ENCODE assay signal across 14 cellular contexts in the genomic region with DNA sequence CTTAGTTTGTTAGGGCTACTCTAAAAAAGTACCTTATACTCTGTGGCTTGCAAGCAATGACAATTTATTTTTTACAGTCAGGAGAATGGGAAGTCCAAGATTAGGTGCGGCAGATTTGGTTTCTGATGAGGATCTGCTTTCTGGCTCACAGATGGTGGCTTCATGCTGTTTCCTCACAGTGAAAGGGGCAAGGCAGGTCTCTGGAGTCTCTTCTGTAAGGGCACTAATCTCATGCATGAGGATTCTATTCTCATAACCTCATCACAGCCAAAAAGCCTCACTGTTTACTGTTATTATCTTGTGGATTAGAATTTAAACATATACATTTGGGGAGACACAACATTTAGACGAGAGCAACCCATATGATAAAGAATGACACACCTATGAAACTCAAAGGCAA.
DNase-seq lines count a peak whose midpoint lies in the region; ATAC-seq and TF ChIP-seq lines count a peak whose summit lies in the region.
"Had no signal": no experiment of that assay in that cellular context is flagged by ENCODE, and none has a peak within 500 bp of the region (broad histone marks: within the 10 kb centered on the region; RNA-seq: fewer than 3 reads in every experiment).

No MANE protein-coding gene starts in this region.

- H3K4ac ChIP-seq in IMR-90 (ENCODE audit: low read depth, low read length), result no peak overlapping the region

- ATAC-seq in IMR-90 (ENCODE audit: low read depth) (no peak), HG03039 (IDR thresholded peaks at IDR 0.05; ENCODE audit: unreplicated experiment) (no peak)
- ATAC-seq: K562 had no signal

- dilution Hi-C loops in IMR-90 (cut with HindIII; ENCODE audit: low sequenced_read_pairs, unreplicated experiment), result no loop called here

- H3K36me3 ChIP-seq in IMR-90 (ENCODE audit: control insufficient read depth, insufficient read depth, low read length), result no peaks in the 10 kb centered on the region
- H3K36me3 ChIP-seq in PC-9 (ENCODE audit: low read depth), result no peaks in the 10 kb centered on the region
- H3K36me3 ChIP-seq: BLaER1 treated with 17β-estradiol and CSF1 and Interleukin-3, amounts not matched to agents 10 nM and 100 nM had no signal

- no peak overlapping the region for H2AFZ ChIP-seq in IMR-90 (replicated peaks; ENCODE audit: low read length, poor library complexity)
- no peak overlapping the region for H2AFZ ChIP-seq in PC-9

- H3K4me3 ChIP-seq in IMR-90 (ENCODE audit: insufficient read depth, low read depth, low read length) (no peak overlapping the region), PC-9 (no peak overlapping the region)
- H3K4me3 ChIP-seq: BLaER1 treated with 17β-estradiol and CSF1 and Interleukin-3, amounts not matched to agents 10 nM and 100 nM; K562 had no signal

- H3K9me3 ChIP-seq in IMR-90 (ENCODE audit: control insufficient read depth, insufficient read depth, low read length), result no peaks in the 10 kb centered on the region
- no peaks in the 10 kb centered on the region for H3K9me3 ChIP-seq in PC-9 (ENCODE audit: insufficient read depth, low read depth)
- H3K9me3 ChIP-seq: BLaER1 treated with 17β-estradiol and CSF1 and Interleukin-3, amounts not matched to agents 10 nM and 100 nM had no signal

- no peak overlapping the region for H3K23ac ChIP-seq in IMR-90 (ENCODE audit: low read depth, low read length)

- POLR2A ChIA-PET in IMR-90 (lab: Charles Lee; ENCODE audit: unreplicated experiment), result no interaction called here
- POLR2A ChIA-PET in PC-9 (lab: Charles Lee; ENCODE audit: unreplicated experiment), result no interaction called here

- no CpG with 5 or more reads among the region's 2 CpGs for WGBS in IMR-90 (ENCODE audit: extremely low coverage in 2 of 2, insufficient read length in 1 of 2), 2 experiments

- H2BK5ac ChIP-seq in IMR-90 (ENCODE audit: low read depth, low read length, poor library complexity, severe bottlenecking), result no peak overlapping the region

- no peak overlapping the region for H2BK20ac ChIP-seq in IMR-90 (ENCODE audit: low read depth, low read length)

- H3K4me2 ChIP-seq in IMR-90 (ENCODE audit: low read depth, low read length) (no peak overlapping the region), PC-9 (no peak overlapping the region)
- H3K4me2 ChIP-seq: BLaER1 treated with 17β-estradiol and CSF1 and Interleukin-3, amounts not matched to agents 10 nM and 100 nM had no signal

- no peak overlapping the region for H2AK9ac ChIP-seq in IMR-90 (replicated peaks; ENCODE audit: low read depth, low read length, poor library complexity)

- intact Hi-C loops in IMR-90 (cut with micrococcal nuclease), result no loop called here
- intact Hi-C loops in PC-9 (cut with micrococcal nuclease; ENCODE audit: unreplicated experiment), result no loop called here

- TF ChIP-seq POLR2A in IMR-90 (IDR thresholded peaks at IDR 0.05; ENCODE audit: low read depth, low read length), result no peak

- in situ Hi-C loops in IMR-90 (cut with MboI; ENCODE audit: low sequenced_read_pairs), result no loop called here

- H3F3A ChIP-seq in PC-9 (ENCODE audit: insufficient read depth, low read depth), result no peaks in the 10 kb centered on the region

- H3K4me1 ChIP-seq in IMR-90 (ENCODE audit: control insufficient read depth, insufficient read depth, low read length) (no peaks in the 10 kb centered on the region), PC-9 (replicated peaks; ENCODE audit: insufficient read depth) (no peaks in the 10 kb centered on the region)
- H3K4me1 ChIP-seq: BLaER1 treated with 17β-estradiol and CSF1 and Interleukin-3, amounts not matched to agents 10 nM and 100 nM had no signal

- H4K20me1 ChIP-seq in IMR-90 (ENCODE audit: insufficient read depth, low read length) (no peaks in the 10 kb centered on the region), PC-9 (ENCODE audit: insufficient read depth) (no peaks in the 10 kb centered on the region)
- H4K20me1 ChIP-seq: BLaER1 treated with 17β-estradiol and CSF1 and Interleukin-3, amounts not matched to agents 10 nM and 100 nM had no signal

- TF ChIP-seq RAD21 in IMR-90 (IDR thresholded peaks at IDR 0.05; ENCODE audit: low read length), result no peak

- H3K9ac ChIP-seq in IMR-90 (ENCODE audit: low read depth, low read length), result no peak overlapping the region
- H3K9ac ChIP-seq: BLaER1 treated with 17β-estradiol and CSF1 and Interleukin-3, amounts not matched to agents 10 nM and 100 nM had no signal

- H2BK15ac ChIP-seq in IMR-90 (ENCODE audit: low read depth, low read length), result no peak overlapping the region

- H3K18ac ChIP-seq in IMR-90 (ENCODE audit: low read depth, low read length), result peak overlapping the region; percentile 59; the same call in 1 of the 2 replicates

- H3K79me1 ChIP-seq in IMR-90 (ENCODE audit: low read depth in 1 of 2, low read length in 2 of 2), result no peaks in the 10 kb centered on the region

- no TSS peak for BruUV-seq in IMR-90 (replicated peaks; lab: Mats Ljungman, UMichigan)
- no TSS peak for BruUV-seq in PC-9 (replicated peaks; lab: Mats Ljungman, UMichigan)

- no peak overlapping the region for H3K56ac ChIP-seq in IMR-90 (ENCODE audit: extremely low read depth, insufficient read depth, low read length)

- no peaks in the 10 kb centered on the region for H3K9me2 ChIP-seq in PC-9 (ENCODE audit: insufficient read depth)

- no peak overlapping the region for H4K5ac ChIP-seq in IMR-90 (ENCODE audit: low read depth, low read length)

- H3K14ac ChIP-seq in IMR-90 (replicated peaks; ENCODE audit: low read depth, low read length), result no peak overlapping the region

- H3K27me3 ChIP-seq in IMR-90 (ENCODE audit: control insufficient read depth, insufficient read depth, low read length) (no peaks in the 10 kb centered on the region), PC-9 (ENCODE audit: insufficient read depth, low read depth) (no peaks in the 10 kb centered on the region)
- H3K27me3 ChIP-seq: BLaER1 treated with 17β-estradiol and CSF1 and Interleukin-3, amounts not matched to agents 10 nM and 100 nM had no signal

- TF ChIP-seq CTCF in IMR-90 (conservative IDR thresholded peaks at IDR 0.05; ENCODE audit: low read depth, low read length), result no peak
- TF ChIP-seq CTCF in PC-9 (conservative IDR thresholded peaks at IDR 0.05), result no peak

- no peak overlapping the region for H4K8ac ChIP-seq in IMR-90 (ENCODE audit: low read depth in 2 of 2, low read length in 2 of 2)

- H3K9me1 ChIP-seq in IMR-90 (ENCODE audit: insufficient read depth, low read length), result no peaks in the 10 kb centered on the region

- no peak overlapping the region for H2AK5ac ChIP-seq in IMR-90 (ENCODE audit: low read depth, low read length)

- H3K27ac ChIP-seq in IMR-90 (ENCODE audit: insufficient read depth, low read length) (no peak overlapping the region), PC-9 (no peak overlapping the region)
- H3K27ac ChIP-seq: BLaER1 treated with 17β-estradiol and CSF1 and Interleukin-3, amounts not matched to agents 10 nM and 100 nM had no signal

- no peak overlapping the region for H4K91ac ChIP-seq in IMR-90 (ENCODE audit: insufficient read depth, low read depth, low read length)

- no peak overlapping the region for H2BK120ac ChIP-seq in IMR-90 (ENCODE audit: low read depth, low read length)

- H3K79me2 ChIP-seq in PC-9 (ENCODE audit: low read depth), result no peaks in the 10 kb centered on the region

- DNase-seq in COR-L47 (lab: John Stamatoyannopoulos, UW) (peak; percentile 94), IMR-90 (no peak), NCI-H524 (lab: John Stamatoyannopoulos, UW) (peak; percentile 50 to 84), OCI-M1 (lab: John Stamatoyannopoulos, UW) (peak; percentile 20), Kasumi-1 (lab: John Stamatoyannopoulos, UW) (no peak), PC-9 (no peak)
- DNase-seq: H7, NCI-H2029 treated with DMSO at 0.1 percent for 48 hours, NCI-H510A treated with DMSO at 0.1 percent for 48 hours, Right ventricle myocardium superior, SW 1271 had no signal

- CTCF ChIA-PET in IMR-90 (lab: Yijun Ruan, JAX) (no interaction called here), PC-9 (lab: Charles Lee) (no interaction called here)

TF ChIP-seq in IMR-90, 13 proteins besides CTCF, POLR2A, EP300 and RAD21:
- no peak for TF ChIP-seq FOS (IDR thresholded peaks at IDR 0.05; ENCODE audit: low read depth, low read length)
- TF ChIP-seq CHD1 (IDR thresholded peaks at IDR 0.05; ENCODE audit: low read depth, low read length), result no peak
- no peak for TF ChIP-seq RCOR1 (IDR thresholded peaks at IDR 0.05; ENCODE audit: insufficient replicate concordance, low read length)
- no peak for TF ChIP-seq MXI1 (IDR thresholded peaks at IDR 0.05; ENCODE audit: borderline replicate concordance, low read depth, low read length)
- TF ChIP-seq MAFK (IDR thresholded peaks at IDR 0.05; ENCODE audit: low read depth, low read length), result no peak
- no peak for TF ChIP-seq SMC3 (IDR thresholded peaks at IDR 0.05; ENCODE audit: low read depth, low read length)
- TF ChIP-seq, protein P1, sequence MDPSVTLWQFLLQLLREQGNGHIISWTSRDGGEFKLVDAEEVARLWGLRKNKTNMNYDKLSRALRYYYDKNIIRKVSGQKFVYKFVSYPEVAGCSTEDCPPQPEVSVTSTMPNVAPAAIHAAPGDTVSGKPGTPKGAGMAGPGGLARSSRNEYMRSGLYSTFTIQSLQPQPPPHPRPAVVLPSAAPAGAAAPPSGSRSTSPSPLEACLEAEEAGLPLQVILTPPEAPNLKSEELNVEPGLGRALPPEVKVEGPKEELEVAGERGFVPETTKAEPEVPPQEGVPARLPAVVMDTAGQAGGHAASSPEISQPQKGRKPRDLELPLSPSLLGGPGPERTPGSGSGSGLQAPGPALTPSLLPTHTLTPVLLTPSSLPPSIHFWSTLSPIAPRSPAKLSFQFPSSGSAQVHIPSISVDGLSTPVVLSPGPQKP (IDR thresholded peaks at IDR 0.05; ENCODE audit: borderline replicate concordance, low read depth, low read length), result no peak
- TF ChIP-seq, protein P2, sequence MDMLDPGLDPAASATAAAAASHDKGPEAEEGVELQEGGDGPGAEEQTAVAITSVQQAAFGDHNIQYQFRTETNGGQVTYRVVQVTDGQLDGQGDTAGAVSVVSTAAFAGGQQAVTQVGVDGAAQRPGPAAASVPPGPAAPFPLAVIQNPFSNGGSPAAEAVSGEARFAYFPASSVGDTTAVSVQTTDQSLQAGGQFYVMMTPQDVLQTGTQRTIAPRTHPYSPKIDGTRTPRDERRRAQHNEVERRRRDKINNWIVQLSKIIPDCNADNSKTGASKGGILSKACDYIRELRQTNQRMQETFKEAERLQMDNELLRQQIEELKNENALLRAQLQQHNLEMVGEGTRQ (IDR thresholded peaks at IDR 0.05; ENCODE audit: low read depth, low read length), result no peak
- no peak for TF ChIP-seq NFE2L2 (IDR thresholded peaks at IDR 0.05; ENCODE audit: low read depth, low read length)
- TF ChIP-seq BHLHE40 (IDR thresholded peaks at IDR 0.05; ENCODE audit: low read depth, low read length), result no peak
- no peak for TF ChIP-seq MAZ (IDR thresholded peaks at IDR 0.05; ENCODE audit: borderline replicate concordance, low read depth, low read length)
- no peak for TF ChIP-seq CEBPB (IDR thresholded peaks at IDR 0.05; ENCODE audit: low read depth, low read length)
- no peak for TF ChIP-seq RFX5 (IDR thresholded peaks at IDR 0.05; ENCODE audit: low read depth, low read length)

Comparison
In these comparisons a context has a peak if more than half of its experiments do, and no peak if none do; other contexts are left out.
1. DNase-seq: peak in COR-L47 (single experiment), NCI-H524 (2 of 2) and OCI-M1 (single experiment); none in IMR-90 (single experiment), Kasumi-1 (0 of 2) and PC-9 (0 of 2).